11 cellular contexts compared by ENCODE assay signal in the genomic region with DNA sequence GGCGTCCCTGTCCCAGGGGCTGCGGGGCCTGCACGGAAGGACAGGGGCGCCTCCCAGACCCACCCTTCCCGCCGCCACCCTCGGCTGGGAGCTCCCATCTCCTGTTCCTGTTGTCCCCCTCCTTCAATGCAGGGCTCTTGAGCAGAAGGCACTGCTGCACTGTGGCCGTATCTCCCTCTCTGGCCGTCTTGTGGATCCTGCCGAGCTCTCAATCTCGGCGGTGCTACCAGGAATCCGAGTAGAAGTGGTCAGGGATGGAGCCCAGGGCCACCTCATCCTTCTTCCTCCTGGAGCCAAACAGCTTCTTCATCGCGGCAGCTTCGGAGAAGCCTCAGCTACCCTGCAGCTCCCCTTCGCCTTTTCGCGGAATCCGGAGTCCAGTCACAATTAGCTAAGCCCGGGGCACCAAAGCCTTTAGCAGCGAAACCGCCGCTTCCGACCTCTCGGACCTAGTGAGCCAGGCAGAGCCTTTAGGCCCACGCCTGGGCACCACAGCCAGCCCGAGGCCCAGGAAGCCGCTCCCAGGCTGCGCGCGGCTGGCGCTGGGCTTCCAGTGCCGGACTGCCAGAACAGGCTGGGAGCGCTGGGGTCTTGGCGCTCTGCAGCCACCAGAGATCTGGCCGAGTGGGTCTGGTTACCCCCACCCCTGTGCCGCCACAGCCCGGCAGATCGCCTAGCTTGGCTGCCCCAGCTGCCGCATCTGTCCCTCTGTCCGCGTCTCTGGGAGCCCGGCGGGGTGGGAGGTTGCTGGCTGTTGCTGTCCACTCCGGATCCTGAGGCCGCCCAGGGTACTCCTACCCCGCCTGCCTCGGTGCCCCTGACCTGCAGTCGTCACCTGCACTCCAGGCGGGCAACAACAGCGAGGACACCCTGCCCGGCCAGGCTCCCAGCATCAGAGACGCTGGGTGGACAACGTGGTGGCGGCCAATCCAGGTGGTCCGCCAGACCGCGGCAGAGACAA.
DNase-seq lines count a peak whose midpoint lies in the region; ATAC-seq and TF ChIP-seq lines count a peak whose summit lies in the region.
"Had no signal": no experiment of that assay in that cellular context is flagged by ENCODE, and none has a peak within 500 bp of the region (broad histone marks: within the 10 kb centered on the region; RNA-seq: fewer than 3 reads in every experiment).

No MANE protein-coding gene starts in this region.

- H3K27ac ChIP-seq in body of pancreas, result no peak overlapping the region
- H3K27ac ChIP-seq in smooth muscle cell (ENCODE audit: low read depth), result no peak overlapping the region
- H3K27ac ChIP-seq: HL-60 had no signal

- H3K4me3 Mint-ChIP-seq in HFFc6, result peak overlapping the region; percentile 68

- TF ChIP-seq CTCF in HFFc6 (IDR thresholded peaks at IDR 0.05), result no peak
- TF ChIP-seq CTCF in body of pancreas (IDR thresholded peaks at IDR 0.05), result no peak
- no peak for TF ChIP-seq CTCF in smooth muscle cell (IDR thresholded peaks at IDR 0.05; ENCODE audit: borderline replicate concordance, insufficient read depth, poor library complexity, severe bottlenecking)

- no peaks in the 10 kb centered on the region for H3K4me1 Mint-ChIP-seq in HFFc6 (ENCODE audit: low read depth)

- no peaks in the 10 kb centered on the region for H3K36me3 Mint-ChIP-seq in HFFc6 (ENCODE audit: low read depth)
- H3K36me3 Mint-ChIP-seq: activated naive CD4-positive, alpha-beta T cell treated with anti-CD3 and anti-CD28 coated beads, Interleukin-2, amount 50 U/mL, for 72 hours had no signal

- no peaks in the 10 kb centered on the region for H3K79me2 ChIP-seq in smooth muscle cell (ENCODE audit: low read depth)

- H3K9me3 Mint-ChIP-seq in HFFc6, result no peaks in the 10 kb centered on the region
- H3K9me3 Mint-ChIP-seq: activated naive CD4-positive, alpha-beta T cell treated with anti-CD3 and anti-CD28 coated beads, Interleukin-2, amount 50 U/mL, for 72 hours had no signal

- no peaks in the 10 kb centered on the region for H3F3A ChIP-seq in smooth muscle cell (ENCODE audit: low read depth)

- H3K4me3 ChIP-seq in body of pancreas (no peak overlapping the region), smooth muscle cell (peak overlapping the region; percentile 57)

- H3K9me3 ChIP-seq in body of pancreas (no peaks in the 10 kb centered on the region), smooth muscle cell (replicated peaks; ENCODE audit: low read depth) (no peaks in the 10 kb centered on the region)

- peak overlapping the region; percentile 97 for H3K4me2 ChIP-seq in smooth muscle cell

- no peak overlapping the region for H3K27ac Mint-ChIP-seq in HFFc6
- H3K27ac Mint-ChIP-seq: activated naive CD4-positive, alpha-beta T cell treated with anti-CD3 and anti-CD28 coated beads, Interleukin-2, amount 50 U/mL, for 72 hours had no signal

- H3K4me1 ChIP-seq in body of pancreas, result peaks cover 17% of the 10 kb centered on the region
- peaks cover 17% of the 10 kb centered on the region for H3K4me1 ChIP-seq in smooth muscle cell (ENCODE audit: low read depth)

- H3K27me3 Mint-ChIP-seq in HFFc6 (ENCODE audit: insufficient read depth), result peaks cover 4% of the 10 kb centered on the region; the same call in 1 of the 2 replicates

- H4K20me1 ChIP-seq in smooth muscle cell (ENCODE audit: low read depth), result no peaks in the 10 kb centered on the region

- H3K27me3 ChIP-seq in body of pancreas (peaks cover 0 to 24% of the 10 kb centered on the region in 2 donors), smooth muscle cell (ENCODE audit: low read depth) (peaks cover 90% of the 10 kb centered on the region)

- H3K36me3 ChIP-seq in body of pancreas (replicated peaks in 1 of 2; ENCODE audit: insufficient read depth in 1 of 2, low read depth in 2 of 2) (no peaks in the 10 kb centered on the region), smooth muscle cell (ENCODE audit: low read depth) (no peaks in the 10 kb centered on the region)

- DNase-seq in HFFc6, result no peak
- DNase-seq in body of pancreas, result no peak
- peak; percentile 32 for DNase-seq in iPS-NIHi7 (ENCODE audit: extremely low spot score)
- DNase-seq in smooth muscle cell (lab: John Stamatoyannopoulos, UW; ENCODE audit: unreplicated experiment), result no peak
- DNase-seq in kidney glomerular epithelial cell (lab: John Stamatoyannopoulos, UW), result no peak
- DNase-seq in amniotic stem cell (lab: John Stamatoyannopoulos, UW), result no peak
- no peak for DNase-seq in nucleus accumbens (lab: John Stamatoyannopoulos, UW)
- DNase-seq: SHP77 had no signal

- H2AFZ ChIP-seq in smooth muscle cell (ENCODE audit: low read depth), result peak overlapping the region; percentile 18

- TF ChIP-seq POLR2A in body of pancreas (IDR thresholded peaks at IDR 0.05), result no peak

- H3K9ac ChIP-seq in smooth muscle cell (ENCODE audit: low read depth), result no peak overlapping the region

- 3 to 7% methylated on average over 10 to 59 of the region's 59 CpGs for WGBS in body of pancreas, 2 donors
- 3% methylated on average over 58 of the region's 59 CpGs for WGBS in smooth muscle cell (ENCODE audit: low lambda C conversion rate)

- intact Hi-C loops in body of pancreas (cut with DNase I), result no loop called here

- ATAC-seq in body of pancreas (peak; percentile 9), HG03342 (IDR thresholded peaks at IDR 0.05; ENCODE audit: unreplicated experiment) (no peak)
